Comparison of ENCODE assay signal across 8 cellular contexts in the genomic region with DNA sequence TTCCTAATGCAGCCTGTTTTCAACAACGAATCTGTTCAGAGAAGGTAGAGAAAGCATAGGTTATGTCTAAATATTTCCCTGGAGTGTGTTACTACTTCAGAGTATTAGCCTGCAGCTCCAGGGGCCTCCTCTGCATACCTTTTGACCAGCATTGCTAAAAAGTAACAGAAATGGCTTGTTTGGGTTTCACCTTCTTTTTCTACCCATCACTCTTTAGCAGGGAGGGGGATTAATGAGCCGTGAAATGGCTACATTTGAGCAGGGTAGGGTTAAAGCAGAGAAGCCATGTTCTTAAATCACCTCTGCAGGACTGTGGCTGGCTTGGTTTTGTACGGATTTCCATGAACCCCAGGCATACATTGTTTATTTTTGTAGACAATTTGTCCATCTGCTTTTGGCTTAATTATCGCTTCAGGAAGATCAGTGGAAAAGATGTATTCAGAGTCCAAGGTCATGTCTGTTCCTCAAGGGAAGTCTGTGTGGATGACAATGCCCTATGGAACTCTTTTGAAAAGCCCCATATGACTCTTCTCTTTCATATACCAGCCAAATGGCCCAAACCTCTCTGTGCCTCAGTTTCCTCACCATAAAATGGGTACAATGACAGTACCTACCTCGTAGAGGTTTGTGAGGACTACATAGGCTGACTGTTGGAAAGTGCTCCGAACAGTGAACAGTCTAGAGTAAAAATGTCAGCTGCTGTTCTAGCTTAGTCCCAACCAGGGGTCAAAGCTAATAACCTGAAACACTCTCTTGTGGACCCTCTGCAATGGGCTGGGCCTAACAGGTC.
A peak's percentile ranks its signal among the peaks of the same experiment; 100 is the strongest.
DNase-seq lines count a peak whose midpoint lies in the region; ATAC-seq and TF ChIP-seq lines count a peak whose summit lies in the region.

No MANE protein-coding gene starts in this region.

- intact Hi-C loops in dorsolateral prefrontal cortex (cut with DNase I), result loop anchor here (1.0 to 5.0 kb wide), 2 partner anchors 189 kb away; no protein-coding TSS in a partner anchor
- intact Hi-C loops in psoas muscle (cut with DNase I), result loop anchor here (5.0 to 10.0 kb wide), 4 partner anchors 104 to 1449 kb away; partner anchors contain the start of genes COL4A1 (in 1 of the 2) and COL4A2 (in 1 of the 2)

- H3K36me3 ChIP-seq in psoas muscle (ENCODE audit: insufficient read depth in 1 of 2, low read depth in 1 of 2), result no peaks in the 10 kb centered on the region

- peak overlapping the region in 51 of 59 donors; percentile 1 to 84 (median 58) for H3K27ac ChIP-seq in dorsolateral prefrontal cortex
- H3K27ac ChIP-seq in psoas muscle, result peak overlapping the region; percentile 82

- no peaks in the 10 kb centered on the region for H3K9me3 ChIP-seq in psoas muscle

- TF ChIP-seq CTCF in dorsolateral prefrontal cortex (IDR thresholded peaks at IDR 0.05 in 54 of 56, conservative IDR thresholded peaks at IDR 0.05 in 2 of 56; ENCODE audit: low read depth in 1 of 56, partially characterized antibody in 56 of 56) (no peak), psoas muscle (IDR thresholded peaks at IDR 0.05) (no peak)

- WGBS in psoas muscle, 3 donors, result 49 to 58% (median 50%) methylated on average over 6 of the region's 6 CpGs

- H3K27me3 ChIP-seq in dorsolateral prefrontal cortex (no peaks in the 10 kb centered on the region), psoas muscle (ENCODE audit: insufficient read depth in 3 of 3, low read length in 2 of 3) (no peaks in the 10 kb centered on the region)

- peak overlapping the region in 32 of 59 donors; percentile 2 to 56 (median 26) for H3K4me3 ChIP-seq in dorsolateral prefrontal cortex
- H3K4me3 ChIP-seq in psoas muscle, result no peak overlapping the region

- no peak for DNase-seq in dorsolateral prefrontal cortex
- no peak for DNase-seq in psoas muscle
- no peak for DNase-seq in SHP77 (lab: John Stamatoyannopoulos, UW)
- DNase-seq in NCI-H774 (lab: John Stamatoyannopoulos, UW), result no peak
- DNase-seq in DMS153 treated with DMSO at 0.1 percent for 48 hours (lab: John Stamatoyannopoulos, UW; ENCODE audit: unreplicated experiment), result no peak
- DNase-seq in NOMO-1 treated with dmso at 0.1 percent for 144 hours (lab: John Stamatoyannopoulos, UW; ENCODE audit: unreplicated experiment), result no peak

- ATAC-seq in GM18861 (IDR thresholded peaks at IDR 0.05; ENCODE audit: unreplicated experiment) (peak; percentile 26), HG03139 (IDR thresholded peaks at IDR 0.05; ENCODE audit: unreplicated experiment) (peak; percentile 13), psoas muscle (peak in 1 of 4 donors; percentile 22)

- H3K4me1 ChIP-seq in psoas muscle, result peaks cover 37% of the 10 kb centered on the region
